Comparison of ENCODE assay signal across 1 cellular context in genomic region chr5:133202066-133202665, GRCh38.
TF ChIP-seq lines count a peak whose summit lies in the region.

No MANE protein-coding gene starts in this region.

TF ChIP-seq in K562, 482 proteins besides CTCF, POLR2A, EP300 and RAD21 (continued from another document):
- TF ChIP-seq E2F6 (IDR thresholded peaks at IDR 0.05; ENCODE audit: borderline replicate concordance in 1 of 2, extremely low read depth in 1 of 2, insufficient read depth in 1 of 2, insufficient read length in 1 of 2, low read depth in 1 of 2, low read length in 1 of 2, poor library complexity in 1 of 2, severe bottlenecking in 1 of 2) = no peak
- no peak for TF ChIP-seq ETS1 (conservative IDR thresholded peaks at IDR 0.05; ENCODE audit: control insufficient read depth, low read depth, low read length)
- TF ChIP-seq ZNF121 (CRISPR knock-in tag; conservative IDR thresholded peaks at IDR 0.05) = no peak
- TF ChIP-seq CC2D1A (IDR thresholded peaks at IDR 0.05) = no peak
- TF ChIP-seq VEZF1 (CRISPR knock-in tag; IDR thresholded peaks at IDR 0.05) = no peak
